ENCODE assay signal across 15 cellular contexts in genomic region chr4:150212927-150213326, GRCh38.
A peak's percentile ranks its signal among the peaks of the same experiment; 100 is the strongest.
DNase-seq lines count a peak whose midpoint lies in the region; ATAC-seq and TF ChIP-seq lines count a peak whose summit lies in the region.
"Had no signal": no experiment of that assay in that cellular context is flagged by ENCODE, and none has a peak within 500 bp of the region (broad histone marks: within the 10 kb centered on the region; RNA-seq: fewer than 3 reads in every experiment).

No MANE protein-coding gene starts in this region.

- TF ChIP-seq CTCF in mucosa of descending colon (IDR thresholded peaks at IDR 0.05) = no peak

- no peak overlapping the region for H3K4me3 ChIP-seq in mucosa of descending colon
- H3K4me3 ChIP-seq: uterus had no signal

- intact Hi-C loops in mucosa of descending colon (cut with DNase I, micrococcal nuclease) = loop anchor here in 1 of 2 donors (10.0 kb wide), 1 partner anchor 208 kb away; no protein-coding TSS in a partner anchor

- peak; percentile 58 for ATAC-seq in GM18909 (IDR thresholded peaks at IDR 0.05; ENCODE audit: poor library complexity, unreplicated experiment)
- peak; percentile 41 for ATAC-seq in HG03103 (IDR thresholded peaks at IDR 0.05; ENCODE audit: low read depth, unreplicated experiment)
- ATAC-seq in mucosa of descending colon = no peak
- ATAC-seq: natural killer cell had no signal

- peak; percentile 89 for DNase-seq in RPMI8226
- DNase-seq in myocyte (ENCODE audit: low read depth) = peak; percentile 90
- DNase-seq in NK-92 (lab: John Stamatoyannopoulos, UW; ENCODE audit: unreplicated experiment) = no peak
- DNase-seq in mucosa of descending colon = no peak
- DNase-seq in pons (ENCODE audit: low spot score) = no peak
- DNase-seq in SKM-1 (lab: John Stamatoyannopoulos, UW; ENCODE audit: unreplicated experiment) = no peak
- DNase-seq: activated CD4-positive, alpha-beta T cell treated with anti-CD3 and anti-CD28 coated beads, Interleukin-2, amount 50 U/mL, for 4 hours; AML-193; H7; natural killer cell; NCI-H446 treated with DMSO at 0.1 percent for 48 hours; stimulated activated CD4-positive, alpha-beta T cell treated with anti-CD3 and anti-CD28 coated beads, Interleukin-1b, Interleukin-23, amount 100 ng/mL, for 48 hours; uterus had no signal

- no peaks in the 10 kb centered on the region for H3K4me1 ChIP-seq in mucosa of descending colon (ENCODE audit: low read depth)
- H3K4me1 ChIP-seq: uterus had no signal

- no peaks in the 10 kb centered on the region for H3K36me3 ChIP-seq in mucosa of descending colon (ENCODE audit: low read depth)
- H3K36me3 ChIP-seq: uterus had no signal

- no peaks in the 10 kb centered on the region for H3K9me3 ChIP-seq in mucosa of descending colon
- H3K9me3 ChIP-seq: uterus had no signal

Comparison
In these comparisons a context has a peak if more than half of its experiments do, and no peak if none do; other contexts are left out.
1. DNase-seq: peak in RPMI8226 (single experiment) and myocyte (single experiment); none in NK-92 (single experiment), mucosa of descending colon (0 of 3), pons (single experiment) and SKM-1 (single experiment).